ENCODE assay signal across 18 cellular contexts in the genomic region with DNA sequence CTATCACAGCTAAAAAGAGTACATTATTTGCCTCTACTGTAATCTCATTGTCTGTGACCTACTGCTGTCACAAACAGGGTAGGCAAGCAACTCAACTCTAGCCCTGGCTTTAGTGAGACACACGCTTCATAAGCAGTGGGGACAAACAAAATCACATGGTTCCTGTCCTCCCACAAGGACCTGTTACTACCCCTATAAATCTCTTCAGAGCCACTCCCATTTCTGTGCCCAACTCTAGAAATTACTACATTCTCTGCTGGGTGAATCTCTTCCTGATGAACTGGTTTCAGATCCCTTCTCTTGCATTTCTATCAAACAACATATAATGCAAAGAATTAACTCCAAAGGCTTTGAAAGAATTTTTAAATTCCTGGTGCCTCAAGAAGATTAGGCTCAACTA.
"Had no signal": no experiment of that assay in that cellular context is flagged by ENCODE, and none has a peak within 500 bp of the region (broad histone marks: within the 10 kb centered on the region; RNA-seq: fewer than 3 reads in every experiment).

No MANE protein-coding gene starts in this region.

- H3K9me3 Mint-ChIP-seq: dendritic cell treated with granulocyte-macrophage colony-stimulating factor and Interleukin-4, amounts not matched to agents 40 ng/mL and 50 ng/mL, for 4 days; effector memory CD8-positive, alpha-beta T cell; stimulated activated naive CD8-positive, alpha-beta T cell treated with anti-CD3 and anti-CD28 coated beads, Interleukin-15, amount 100 ng/mL, for 72 hours had no signal

- ATAC-seq: effector memory CD8-positive, alpha-beta T cell; left cardiac atrium; left ventricle myocardium superior; naive thymus-derived CD4-positive, alpha-beta T cell; sciatic nerve; stimulated activated memory B cell treated with anti-CD40 and anti-IgM and Interleukin-4, amounts not matched to agents 10 μg/mL and 1 μg/mL and 100 μg/mL, for 72 hours; stimulated activated naive CD8-positive, alpha-beta T cell treated with anti-CD3 and anti-CD28 coated beads, Interleukin-15, amount 100 ng/mL, for 72 hours had no signal

- H3K4me1 Mint-ChIP-seq: naive thymus-derived CD4-positive, alpha-beta T cell; stimulated activated memory B cell treated with anti-CD40 and anti-IgM and Interleukin-4, amounts not matched to agents 10 μg/mL and 1 μg/mL and 100 μg/mL, for 72 hours; stimulated activated naive CD8-positive, alpha-beta T cell treated with anti-CD3 and anti-CD28 coated beads, Interleukin-15, amount 100 ng/mL, for 72 hours had no signal

- H3K27me3 Mint-ChIP-seq: dendritic cell treated with granulocyte-macrophage colony-stimulating factor and Interleukin-4, amounts not matched to agents 40 ng/mL and 50 ng/mL, for 4 days; effector memory CD8-positive, alpha-beta T cell; stimulated activated memory B cell treated with anti-CD40 and anti-IgM and Interleukin-4, amounts not matched to agents 10 μg/mL and 1 μg/mL and 100 μg/mL, for 72 hours; stimulated activated naive CD8-positive, alpha-beta T cell treated with anti-CD3 and anti-CD28 coated beads, Interleukin-15, amount 100 ng/mL, for 72 hours had no signal

- H3K27ac Mint-ChIP-seq: dendritic cell treated with granulocyte-macrophage colony-stimulating factor and Interleukin-4, amounts not matched to agents 40 ng/mL and 50 ng/mL, for 4 days; effector memory CD8-positive, alpha-beta T cell; naive thymus-derived CD4-positive, alpha-beta T cell; nephron progenitor cell; stimulated activated memory B cell treated with anti-CD40 and anti-IgM and Interleukin-4, amounts not matched to agents 10 μg/mL and 1 μg/mL and 100 μg/mL, for 72 hours; stimulated activated naive CD8-positive, alpha-beta T cell treated with anti-CD3 and anti-CD28 coated beads, Interleukin-15, amount 100 ng/mL, for 72 hours had no signal

- DNase-seq: effector memory CD8-positive, alpha-beta T cell; erythroblast; foreskin melanocyte; kidney; left cardiac atrium; left ventricle myocardium superior; mesendoderm; naive thymus-derived CD4-positive, alpha-beta T cell; nephron progenitor cell; spleen; stimulated activated CD4-positive, alpha-beta T cell treated with anti-CD3 and anti-CD28 coated beads, Interleukin-15, amount 100 ng/mL, for 24 hours; stimulated activated CD4-positive, alpha-beta T cell treated with anti-CD3 and anti-CD28 coated beads, Interleukin-1b, Interleukin-23, amount 100 ng/mL, for 48 hours; stimulated activated CD4-positive, alpha-beta T cell treated with anti-CD3 and anti-CD28 coated beads, Interleukin-4, amount 100 ng/mL, for 24 hours; stimulated activated naive CD8-positive, alpha-beta T cell treated with anti-CD3 and anti-CD28 coated beads, Interleukin-15, amount 100 ng/mL, for 72 hours; testis had no signal

- H3K4me3 Mint-ChIP-seq: dendritic cell treated with granulocyte-macrophage colony-stimulating factor and Interleukin-4, amounts not matched to agents 40 ng/mL and 50 ng/mL, for 4 days; effector memory CD8-positive, alpha-beta T cell; naive thymus-derived CD4-positive, alpha-beta T cell; nephron progenitor cell; stimulated activated memory B cell treated with anti-CD40 and anti-IgM and Interleukin-4, amounts not matched to agents 10 μg/mL and 1 μg/mL and 100 μg/mL, for 72 hours; stimulated activated naive CD8-positive, alpha-beta T cell treated with anti-CD3 and anti-CD28 coated beads, Interleukin-15, amount 100 ng/mL, for 72 hours had no signal
